15 cellular contexts compared by ENCODE assay signal in genomic region chr5:139245637-139246335, GRCh38. TPM values are rescaled to one million over a fixed set of nuclear protein-coding genes. Genes with fewer than 3 reads are reported as not detected.
DNase-seq lines count a peak whose midpoint lies in the region; ATAC-seq and TF ChIP-seq lines count a peak whose summit lies in the region.
"Had no signal": no experiment of that assay in that cellular context is flagged by ENCODE, and none has a peak within 500 bp of the region (broad histone marks: within the 10 kb centered on the region; RNA-seq: fewer than 3 reads in every experiment).

No MANE protein-coding gene starts in this region.

- H3K79me2 ChIP-seq in PC-3 (ENCODE audit: low read length): no peaks in the 10 kb centered on the region
- H3K79me2 ChIP-seq in smooth muscle cell (ENCODE audit: low read depth): no peaks in the 10 kb centered on the region

- H3K27me3 Mint-ChIP-seq in dendritic cell treated with granulocyte-macrophage colony-stimulating factor and Interleukin-4, amounts not matched to agents 40 ng/mL and 50 ng/mL, for 4 days: no peaks in the 10 kb centered on the region

- H3K27ac ChIP-seq in PC-3 (ENCODE audit: low read length) (no peak overlapping the region), smooth muscle cell (ENCODE audit: low read depth) (peak overlapping the region; percentile 58)
- H3K27ac ChIP-seq in effector memory CD4-positive, alpha-beta T cell (ENCODE audit: insufficient read depth, low read length, poor library complexity, severe bottlenecking): no peak overlapping the region
- H3K27ac ChIP-seq: KMS-11, upper lobe of left lung had no signal

- H3K4me2 ChIP-seq in PC-3 (ENCODE audit: low read length) (peak overlapping the region; percentile 26; the same call in 1 of the 2 replicates), smooth muscle cell (peak overlapping the region; percentile 23)
- H3K4me2 ChIP-seq: KMS-11 had no signal

- peak overlapping the region; percentile 82 to 94 for H3K27ac Mint-ChIP-seq in activated naive CD4-positive, alpha-beta T cell treated with anti-CD3 and anti-CD28 coated beads, Interleukin-2, amount 50 U/mL, for 72 hours
- peak overlapping the region; percentile 90 for H3K27ac Mint-ChIP-seq in dendritic cell treated with granulocyte-macrophage colony-stimulating factor and Interleukin-4, amounts not matched to agents 40 ng/mL and 50 ng/mL, for 4 days
- H3K27ac Mint-ChIP-seq: T-helper 17 cell had no signal

- H2AFZ ChIP-seq in PC-3 (ENCODE audit: low read length) (peak overlapping the region; percentile 68), smooth muscle cell (ENCODE audit: low read depth) (peak overlapping the region; percentile 83)

- no peaks in the 10 kb centered on the region for H3F3A ChIP-seq in PC-3 (ENCODE audit: low read length, unreplicated experiment)
- no peaks in the 10 kb centered on the region for H3F3A ChIP-seq in smooth muscle cell (ENCODE audit: low read depth)

- H3K36me3 Mint-ChIP-seq in activated naive CD4-positive, alpha-beta T cell treated with anti-CD3 and anti-CD28 coated beads, Interleukin-2, amount 50 U/mL, for 72 hours: no peaks in the 10 kb centered on the region
- H3K36me3 Mint-ChIP-seq in dendritic cell treated with granulocyte-macrophage colony-stimulating factor and Interleukin-4, amounts not matched to agents 40 ng/mL and 50 ng/mL, for 4 days (ENCODE audit: low read depth): no peaks in the 10 kb centered on the region

- TF ChIP-seq CTCF in PC-3 (conservative IDR thresholded peaks at IDR 0.05; ENCODE audit: low read depth, low read length) (no peak), smooth muscle cell (IDR thresholded peaks at IDR 0.05; ENCODE audit: borderline replicate concordance, insufficient read depth, poor library complexity, severe bottlenecking) (no peak)

- CTCF ChIA-PET in PC-3 (lab: Charles Lee): no interaction called here

- no peaks in the 10 kb centered on the region for H3K36me3 ChIP-seq in PC-3 (ENCODE audit: low read depth, low read length)
- no peaks in the 10 kb centered on the region for H3K36me3 ChIP-seq in smooth muscle cell (ENCODE audit: low read depth)
- no peaks in the 10 kb centered on the region for H3K36me3 ChIP-seq in effector memory CD4-positive, alpha-beta T cell (ENCODE audit: control insufficient read depth, insufficient read depth, low read length)
- H3K36me3 ChIP-seq: BE2C, upper lobe of left lung had no signal

- H3K4me1 ChIP-seq in PC-3 (ENCODE audit: insufficient read depth, low read length) (peaks cover 8% of the 10 kb centered on the region; the same call in 1 of the 2 replicates), smooth muscle cell (ENCODE audit: low read depth) (no peaks in the 10 kb centered on the region)
- no peaks in the 10 kb centered on the region for H3K4me1 ChIP-seq in effector memory CD4-positive, alpha-beta T cell (ENCODE audit: control insufficient read depth, insufficient read depth, low read length, poor library complexity, severe bottlenecking)
- H3K4me1 ChIP-seq: BE2C had no signal

- no peaks in the 10 kb centered on the region for H3K9me3 Mint-ChIP-seq in activated naive CD4-positive, alpha-beta T cell treated with anti-CD3 and anti-CD28 coated beads, Interleukin-2, amount 50 U/mL, for 72 hours
- no peaks in the 10 kb centered on the region for H3K9me3 Mint-ChIP-seq in dendritic cell treated with granulocyte-macrophage colony-stimulating factor and Interleukin-4, amounts not matched to agents 40 ng/mL and 50 ng/mL, for 4 days

- no peaks in the 10 kb centered on the region for H3K9me2 ChIP-seq in PC-3 (replicated peaks; ENCODE audit: low read length)

- no TSS peak for BruUV-seq in PC-3 (replicated peaks; lab: Mats Ljungman, UMichigan)

- DNase-seq in activated naive CD4-positive, alpha-beta T cell treated with anti-CD3 and anti-CD28 coated beads, Interleukin-2, amount 50 U/mL, for 72 hours (ENCODE audit: low spot score in 2 of 2): no peak
- DNase-seq in activated naive CD4-positive, alpha-beta T cell (lab: John Stamatoyannopoulos, UW): no peak
- DNase-seq in PC-3 (no peak), smooth muscle cell (lab: John Stamatoyannopoulos, UW; ENCODE audit: unreplicated experiment) (no peak), sciatic nerve (ENCODE audit: low spot score) (no peak), NCI-H748 (lab: John Stamatoyannopoulos, UW; ENCODE audit: unreplicated experiment) (no peak)
- no peak for DNase-seq in effector memory CD4-positive, alpha-beta T cell
- DNase-seq: activated CD4-positive, CD25-positive, alpha-beta regulatory T cell treated with anti-CD3 and anti-CD28 coated beads, Interleukin-2, amount 50 U/mL, for 72 hours; BE2C; central memory CD4-positive, alpha-beta T cell; NCI-H1417 treated with DMSO at 0.1 percent for 48 hours; T-helper 17 cell had no signal

- H3K9ac ChIP-seq in PC-3 (ENCODE audit: low read length) (no peak overlapping the region), smooth muscle cell (ENCODE audit: low read depth) (no peak overlapping the region)
- H3K9ac ChIP-seq: KMS-11 had no signal

- intact Hi-C loops in PC-3 (cut with micrococcal nuclease): no loop called here
- intact Hi-C loops in dendritic cell treated with granulocyte-macrophage colony-stimulating factor and Interleukin-4, amounts not matched to agents 40 ng/mL and 50 ng/mL, for 4 days (cut with micrococcal nuclease): no loop called here
- intact Hi-C loops in sciatic nerve (cut with DNase I): no loop called here

- H3K4me3 ChIP-seq in PC-3 (ENCODE audit: low read length): no peak overlapping the region
- H3K4me3 ChIP-seq in smooth muscle cell: no peak overlapping the region
- H3K4me3 ChIP-seq in effector memory CD4-positive, alpha-beta T cell (ENCODE audit: insufficient read depth, low read depth, low read length, poor library complexity, severe bottlenecking): no peak overlapping the region
- H3K4me3 ChIP-seq: upper lobe of left lung had no signal

- POLR2A ChIA-PET in PC-3 (lab: Charles Lee; ENCODE audit: unreplicated experiment): no interaction called here

- H3K4me3 Mint-ChIP-seq in dendritic cell treated with granulocyte-macrophage colony-stimulating factor and Interleukin-4, amounts not matched to agents 40 ng/mL and 50 ng/mL, for 4 days: no peak overlapping the region
- H3K4me3 Mint-ChIP-seq: T-helper 17 cell had no signal

- H3K27me3 ChIP-seq in PC-3 (ENCODE audit: low read length): no peaks in the 10 kb centered on the region
- no peaks in the 10 kb centered on the region for H3K27me3 ChIP-seq in smooth muscle cell (ENCODE audit: low read depth)
- no peaks in the 10 kb centered on the region for H3K27me3 ChIP-seq in effector memory CD4-positive, alpha-beta T cell (replicated peaks; ENCODE audit: control insufficient read depth, insufficient read depth, low read length, poor library complexity, severe bottlenecking)
- H3K27me3 ChIP-seq: BE2C, upper lobe of left lung had no signal

- H4K20me1 ChIP-seq in PC-3 (ENCODE audit: low read length): no peaks in the 10 kb centered on the region
- H4K20me1 ChIP-seq in smooth muscle cell (ENCODE audit: low read depth): no peaks in the 10 kb centered on the region

- ATAC-seq in activated naive CD4-positive, alpha-beta T cell treated with anti-CD3 and anti-CD28 coated beads, Interleukin-2, amount 50 U/mL, for 72 hours: peak; percentile 11 to 23
- ATAC-seq in PC-3 (no peak; the same call in 1 of the 2 replicates), sciatic nerve (no peak)
- ATAC-seq: T-helper 17 cell had no signal

- peaks cover 32% of the 10 kb centered on the region for H3K4me1 Mint-ChIP-seq in dendritic cell treated with granulocyte-macrophage colony-stimulating factor and Interleukin-4, amounts not matched to agents 40 ng/mL and 50 ng/mL, for 4 days (ENCODE audit: low read depth)

- H3K9me3 ChIP-seq in PC-3 (ENCODE audit: low read length): no peaks in the 10 kb centered on the region
- no peaks in the 10 kb centered on the region for H3K9me3 ChIP-seq in smooth muscle cell (replicated peaks; ENCODE audit: low read depth)
- no peaks in the 10 kb centered on the region for H3K9me3 ChIP-seq in effector memory CD4-positive, alpha-beta T cell (ENCODE audit: control insufficient read depth, low read length)
- H3K9me3 ChIP-seq: BE2C, upper lobe of left lung had no signal

RNA-seq across cellular contexts. Expression of gene SIL1, which starts 47.6 kb away (rescaled TPM):
- total RNA-seq in activated naive CD4-positive, alpha-beta T cell treated with anti-CD3 and anti-CD28 coated beads, Interleukin-2, amount 50 U/mL, for 72 hours: 10 to 100 TPM; 29.7 to 31.4 TPM
- total RNA-seq in PC-3 (2014; rRNA removed): 7.9 and 17.2 TPM in 2 replicates
- total RNA-seq in smooth muscle cell: 45.5 and 52.6 TPM in 2 replicates
- 119 and 126 TPM in 2 replicates for polyA plus RNA-seq in smooth muscle cell
- total RNA-seq in sciatic nerve: 54.7 TPM

RNA-seq across cellular contexts. Expression of gene MATR3, which starts 47.8 kb away (rescaled TPM):
- 100 to 1,000 TPM; 160 to 182 TPM for total RNA-seq in activated naive CD4-positive, alpha-beta T cell treated with anti-CD3 and anti-CD28 coated beads, Interleukin-2, amount 50 U/mL, for 72 hours
- total RNA-seq in PC-3 (2014; rRNA removed) (139 and 162 TPM in 2 replicates), smooth muscle cell (267 and 353 TPM in 2 replicates), sciatic nerve (208 TPM)
- polyA plus RNA-seq in smooth muscle cell: 151 and 169 TPM in 2 replicates

Comparison
In these comparisons a context has a peak if more than half of its experiments do, and no peak if none do; other contexts are left out.
1. ATAC-seq: peak in activated naive CD4-positive, alpha-beta T cell treated with anti-CD3 and anti-CD28 coated beads, Interleukin-2, amount 50 U/mL, for 72 hours (2 of 2); none in PC-3 (single experiment) and sciatic nerve (single experiment).